ENCODE assay signal across 8 cellular contexts in genomic region chr1:198156745-198157240, GRCh38. TPM values are rescaled to one million over a fixed set of nuclear protein-coding genes. Genes with fewer than 3 reads are reported as not detected.
DNase-seq lines count a peak whose midpoint lies in the region; ATAC-seq lines count a peak whose summit lies in the region.

Gene NEK7 (plus strand): TSS chr1:198156998. CDS start chr1:198232581, 75,583 bp downstream.

- no peak within 1 kb of the TSS for H4K5ac ChIP-seq in mesendoderm (ENCODE audit: low read length)

- peak within 1 kb of the TSS; percentile 96 for H3K27ac ChIP-seq in mesendoderm (ENCODE audit: low read depth, low read length)

- peak within 1 kb of the TSS; percentile 80 for H3K9ac ChIP-seq in mesendoderm (ENCODE audit: low read length)

- H2BK5ac ChIP-seq in mesendoderm (ENCODE audit: low read length): peak within 1 kb of the TSS; percentile 25

- H2BK15ac ChIP-seq in mesendoderm (replicated peaks; ENCODE audit: low read depth): no peak within 1 kb of the TSS

- WGBS in mesendoderm (ENCODE audit: extremely low coverage, insufficient coverage, low lambda C conversion rate): no CpG with 5 or more reads among the region's 63 CpGs

- peak within 1 kb of the TSS; percentile 92 for H3K56ac ChIP-seq in mesendoderm (ENCODE audit: low read length)

- H3K79me2 ChIP-seq in mesendoderm (ENCODE audit: control insufficient read depth, insufficient read depth, low read length): peaks cover 18% of the 10 kb centered on the region

- H2AK5ac ChIP-seq in mesendoderm (ENCODE audit: low read length): no peak within 1 kb of the TSS

- H3K4me3 ChIP-seq in mesendoderm (ENCODE audit: low read length): peak within 1 kb of the TSS; percentile 86

- peaks cover 3% of the 10 kb centered on the region for H3K79me1 ChIP-seq in mesendoderm (ENCODE audit: low read length)

- H3K36me3 ChIP-seq in mesendoderm (ENCODE audit: control insufficient read depth, insufficient read depth, low read length): no peaks in the 10 kb centered on the region

- no peaks in the 10 kb centered on the region for H3K27me3 ChIP-seq in mesendoderm (ENCODE audit: insufficient read depth, low read length, poor library complexity)

- ATAC-seq in GM21360 (IDR thresholded peaks at IDR 0.05; ENCODE audit: unreplicated experiment): peak; percentile 42

- no peak within 1 kb of the TSS for H4K8ac ChIP-seq in mesendoderm (ENCODE audit: low read depth, low read length)

- H3K4ac ChIP-seq in mesendoderm (ENCODE audit: low read depth, low read length): peak within 1 kb of the TSS; percentile 86

- peaks cover 3% of the 10 kb centered on the region for H3K4me1 ChIP-seq in mesendoderm (ENCODE audit: control insufficient read depth, low read depth, low read length)

- H2BK120ac ChIP-seq in mesendoderm (ENCODE audit: low read depth, low read length): peak within 1 kb of the TSS; percentile 10

- in situ Hi-C loops in endometrial microvascular endothelial cells (cut with HindIII; ENCODE audit: inconsistent ontology term, low pct_unique_long_range_greater_than_20kb, low sequenced_read_pairs): no loop called here

- DNase-seq in COR-L47 (lab: John Stamatoyannopoulos, UW) (peak; percentile 79), HS-5 (ENCODE audit: low read depth) (peak; percentile 40), NOMO-1 (lab: John Stamatoyannopoulos, UW; ENCODE audit: unreplicated experiment in 2 of 2) (peak; percentile 52 to 68), mesendoderm (peak; percentile 90)
- peak; percentile 82 for DNase-seq in activated CD8-positive, alpha-beta memory T cell treated with anti-CD3 and anti-CD28 coated beads, Interleukin-2, amount 50 U/mL, for 48 hours
- peak; percentile 76 for DNase-seq in stimulated activated CD8-positive, alpha-beta memory T cell treated with anti-CD3 and anti-CD28 coated beads, Interleukin-4, amount 100 ng/mL, for 48 hours

- H3K18ac ChIP-seq in mesendoderm (ENCODE audit: low read length): peak within 1 kb of the TSS; percentile 95

- H3K23ac ChIP-seq in mesendoderm (ENCODE audit: low read length): peak within 1 kb of the TSS; percentile 0

- peak within 1 kb of the TSS; percentile 92 for H3K4me2 ChIP-seq in mesendoderm (ENCODE audit: low read length)

RNA-seq across cellular contexts. Expression of gene NEK7, which starts in this region (rescaled TPM):
- total RNA-seq in endometrial microvascular endothelial cells (ENCODE audit: inconsistent ontology term): 38.7 TPM
- 8.6 TPM for polyA plus RNA-seq in mesendoderm (2013, experiment 1 of 2)
- 8.4 TPM for polyA plus RNA-seq in mesendoderm (2013, experiment 2 of 2)

Comparison
In these comparisons a context has a peak if more than half of its experiments do, and no peak if none do; other contexts are left out.
1. Peak in every context shown above with its lines: DNase-seq, ATAC-seq, H3K4me3 ChIP-seq and H3K27ac ChIP-seq.
2. DNase-seq: peak in every context shown above with its lines; median percentile 90 in mesendoderm; 82 in activated CD8-positive, alpha-beta memory T cell treated with anti-CD3 and anti-CD28 coated beads, Interleukin-2, amount 50 U/mL, for 48 hours; 79 in COR-L47; 76 in stimulated activated CD8-positive, alpha-beta memory T cell treated with anti-CD3 and anti-CD28 coated beads, Interleukin-4, amount 100 ng/mL, for 48 hours; 60 in NOMO-1; 40 in HS-5.